15 cellular contexts compared by ENCODE assay signal in the genomic region with DNA sequence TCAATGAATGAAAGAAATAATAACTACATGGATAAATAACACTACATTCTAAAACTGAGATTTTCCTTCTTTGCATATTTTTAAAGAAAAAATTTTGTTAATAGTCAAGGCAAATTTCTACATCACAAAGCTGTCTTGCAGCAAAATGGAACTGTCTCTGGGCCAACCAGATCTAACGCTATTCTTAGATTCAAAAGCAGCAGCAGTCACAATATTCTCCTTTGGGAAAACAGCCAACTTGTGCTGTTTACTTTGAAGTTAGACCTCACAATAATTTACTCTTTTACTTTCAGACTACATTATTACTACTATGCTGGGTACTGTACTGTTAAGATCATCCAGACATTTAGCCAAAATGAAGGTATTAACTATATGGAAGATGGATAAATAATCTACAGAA.
"Had no signal": no experiment of that assay in that cellular context is flagged by ENCODE, and none has a peak within 500 bp of the region (broad histone marks: within the 10 kb centered on the region; RNA-seq: fewer than 3 reads in every experiment).

No MANE protein-coding gene starts in this region.

- H3K27ac ChIP-seq: breast epithelium, testis, upper lobe of right lung had no signal

- H3K27me3 Mint-ChIP-seq: activated CD4-positive, alpha-beta memory T cell treated with anti-CD3 and anti-CD28 coated beads for 36 hours; stimulated activated naive CD8-positive, alpha-beta T cell treated with anti-CD3 and anti-CD28 coated beads, Interleukin-15, Interleukin-2, amounts not matched to agents 100 ng/mL and 50 ng/mL, for 24 hours had no signal

- H3K4me1 ChIP-seq: breast epithelium, testis, upper lobe of right lung had no signal

- DNase-seq: activated CD4-positive, alpha-beta memory T cell treated with anti-CD3 and anti-CD28 coated beads for 36 hours; activated CD4-positive, CD25-positive, alpha-beta regulatory T cell treated with anti-CD3 and anti-CD28 coated beads, Interleukin-2, amount 50 U/mL, for 72 hours; activated effector memory CD4-positive, alpha-beta T cell treated with anti-CD3 and anti-CD28 coated beads, Interleukin-2, amount 50 U/mL, for 16 hours; activated T-cell treated with anti-CD3 and anti-CD28 coated beads, Interleukin-2, amount 50 U/mL, for 4 hours; amniotic stem cell; glutamatergic neuron; stimulated activated CD4-positive, alpha-beta T cell treated with anti-CD3 and anti-CD28 coated beads, Interleukin-15, amount 100 ng/mL, for 24 hours; stimulated activated CD4-positive, alpha-beta T cell treated with anti-CD3 and anti-CD28 coated beads, Interleukin-4, amount 100 ng/mL, for 24 hours; T-helper 9 cell; testis; upper lobe of right lung had no signal

- H3K27ac Mint-ChIP-seq: activated CD4-positive, alpha-beta memory T cell treated with anti-CD3 and anti-CD28 coated beads for 36 hours; activated naive CD4-positive, alpha-beta T cell treated with anti-CD3 and anti-CD28 coated beads, Interleukin-2, amount 50 U/mL, for 72 hours; stimulated activated naive CD8-positive, alpha-beta T cell treated with anti-CD3 and anti-CD28 coated beads, Interleukin-15, Interleukin-2, amounts not matched to agents 100 ng/mL and 50 ng/mL, for 24 hours had no signal

- H3K27me3 ChIP-seq: breast epithelium, testis, upper lobe of right lung had no signal

- H3K9me3 ChIP-seq: breast epithelium, testis, upper lobe of right lung had no signal

- H3K36me3 Mint-ChIP-seq: activated CD4-positive, alpha-beta memory T cell treated with anti-CD3 and anti-CD28 coated beads for 36 hours; activated naive CD4-positive, alpha-beta T cell treated with anti-CD3 and anti-CD28 coated beads, Interleukin-2, amount 50 U/mL, for 72 hours had no signal

- H3K4me3 ChIP-seq: breast epithelium, testis, upper lobe of right lung had no signal

- H3K36me3 ChIP-seq: breast epithelium, upper lobe of right lung had no signal

- H3K4me1 Mint-ChIP-seq: neural crest cell had no signal

- H3K4me3 Mint-ChIP-seq: activated CD4-positive, alpha-beta memory T cell treated with anti-CD3 and anti-CD28 coated beads for 36 hours; activated T-cell treated with anti-CD3 and anti-CD28 coated beads, Interleukin-2, amount 50 U/mL, for 4 hours; neural crest cell; stimulated activated naive CD8-positive, alpha-beta T cell treated with anti-CD3 and anti-CD28 coated beads, Interleukin-15, Interleukin-2, amounts not matched to agents 100 ng/mL and 50 ng/mL, for 24 hours had no signal

- H3K9me3 Mint-ChIP-seq: activated CD4-positive, alpha-beta memory T cell treated with anti-CD3 and anti-CD28 coated beads for 36 hours; activated naive CD4-positive, alpha-beta T cell treated with anti-CD3 and anti-CD28 coated beads, Interleukin-2, amount 50 U/mL, for 72 hours; stimulated activated naive CD8-positive, alpha-beta T cell treated with anti-CD3 and anti-CD28 coated beads, Interleukin-15, Interleukin-2, amounts not matched to agents 100 ng/mL and 50 ng/mL, for 24 hours had no signal
